ENCODE assay signal across 21 cellular contexts in genomic region chr21:35441868-35442582, GRCh38.
DNase-seq lines count a peak whose midpoint lies in the region; ATAC-seq, FAIRE-seq and TF ChIP-seq lines count a peak whose summit lies in the region.
"Had no signal": no experiment of that assay in that cellular context is flagged by ENCODE, and none has a peak within 500 bp of the region (broad histone marks: within the 10 kb centered on the region; RNA-seq: fewer than 3 reads in every experiment).

No MANE protein-coding gene starts in this region.

- H3K36me3 ChIP-seq in cardiac muscle cell: no peaks in the 10 kb centered on the region
- H3K36me3 ChIP-seq in heart left ventricle: no peaks in the 10 kb centered on the region
- H3K36me3 ChIP-seq: breast epithelium, thoracic aorta had no signal

- WGBS in heart left ventricle, 4 donors: 92 to 96% (median 94%) methylated on average over 4 of the region's 4 CpGs

- FAIRE-seq in GM12892 (lab: Jason Lieb, UNC): no peak

- no peak overlapping the region for H3K4me3 ChIP-seq in cardiac muscle cell
- H3K4me3 ChIP-seq in heart left ventricle: no peak overlapping the region
- H3K4me3 ChIP-seq in fibroblast of villous mesenchyme (ENCODE audit: low read depth, low read length): no peak overlapping the region
- H3K4me3 ChIP-seq: breast epithelium, thoracic aorta had no signal

- intact Hi-C loops in heart left ventricle (cut with DNase I): no loop called here

- H3K27ac ChIP-seq in cardiac muscle cell: no peak overlapping the region
- H3K27ac ChIP-seq in heart left ventricle: no peak overlapping the region
- no peak overlapping the region for H3K27ac ChIP-seq in VCaP
- H3K27ac ChIP-seq: breast epithelium, thoracic aorta had no signal

- H3K9me3 ChIP-seq in cardiac muscle cell (ENCODE audit: low read depth) (no peaks in the 10 kb centered on the region), heart left ventricle (no peaks in the 10 kb centered on the region)
- H3K9me3 ChIP-seq: breast epithelium, thoracic aorta had no signal

- TF ChIP-seq CTCF in cardiac muscle cell (IDR thresholded peaks at IDR 0.05; ENCODE audit: low read depth, low read length) (peak; percentile 21), heart left ventricle (IDR thresholded peaks at IDR 0.05) (no peak), VCaP (conservative IDR thresholded peaks at IDR 0.05) (peak; percentile 28; the same call in 1 of the 2 replicates), fibroblast of villous mesenchyme (IDR thresholded peaks at IDR 0.05; ENCODE audit: insufficient read depth, low read depth, low read length) (peak; percentile 26)

- ATAC-seq in heart left ventricle (no peak), HG03442 (IDR thresholded peaks at IDR 0.05; ENCODE audit: unreplicated experiment) (no peak), HG03432 (IDR thresholded peaks at IDR 0.05; ENCODE audit: unreplicated experiment) (no peak)
- ATAC-seq: Right ventricle myocardium inferior; stimulated activated naive B cell treated with anti-CD40 and anti-IgM and Interleukin-4, amounts not matched to agents 10 μg/mL and 1 μg/mL and 100 μg/mL, for 72 hours had no signal

- no peaks in the 10 kb centered on the region for H3K4me1 ChIP-seq in cardiac muscle cell (ENCODE audit: low read depth)
- H3K4me1 ChIP-seq in heart left ventricle: peaks cover 0 to 12% (median 0%) of the 10 kb centered on the region in 12 donors
- H3K4me1 ChIP-seq: breast epithelium had no signal

- peaks cover 18% of the 10 kb centered on the region for H3K27me3 ChIP-seq in cardiac muscle cell
- peaks cover 0 to 5% (median 0%) of the 10 kb centered on the region in 9 donors for H3K27me3 ChIP-seq in heart left ventricle
- H3K27me3 ChIP-seq: breast epithelium had no signal

- DNase-seq in cardiac muscle cell (ENCODE audit: low read depth in 1 of 2, low spot score in 1 of 2) (no peak), heart left ventricle (no peak), fibroblast of villous mesenchyme (ENCODE audit: low read depth) (no peak), medulla oblongata (ENCODE audit: extremely low spot score) (no peak), GM12892 (ENCODE audit: insufficient read length) (no peak)
- DNase-seq: ACHN; activated CD4-positive, alpha-beta T cell treated with anti-CD3 and anti-CD28 coated beads, Interleukin-2, amount 10 ng/mL, durations not matched to agents 7 days and 5 days; C1 segment of cervical spinal cord; dermis blood vessel endothelial cell; GDM1; NCI-H1417; NCI-H524 treated with DMSO at 0.1 percent for 48 hours; stimulated activated CD4-positive, alpha-beta T cell treated with anti-CD3 and anti-CD28 coated beads, Interleukin-1b, Interleukin-23, amount 100 ng/mL, for 48 hours; stimulated activated naive B cell treated with anti-CD40 and anti-IgM and Interleukin-4, amounts not matched to agents 10 μg/mL and 1 μg/mL and 100 μg/mL, for 72 hours; T-helper 1 cell had no signal

- TF ChIP-seq POLR2A in heart left ventricle (IDR thresholded peaks at IDR 0.05): no peak
- no peak for TF ChIP-seq POLR2A in GM12892 (IDR thresholded peaks at IDR 0.05; ENCODE audit: low read depth, low read length)

Comparison
In these comparisons a context has a peak if more than half of its experiments do, and no peak if none do; other contexts are left out.
1. CTCF ChIP-seq: peak in cardiac muscle cell (single experiment), VCaP (single experiment) and fibroblast of villous mesenchyme (single experiment); none in heart left ventricle (0 of 12).